10 cellular contexts compared by ENCODE assay signal in the genomic region with DNA sequence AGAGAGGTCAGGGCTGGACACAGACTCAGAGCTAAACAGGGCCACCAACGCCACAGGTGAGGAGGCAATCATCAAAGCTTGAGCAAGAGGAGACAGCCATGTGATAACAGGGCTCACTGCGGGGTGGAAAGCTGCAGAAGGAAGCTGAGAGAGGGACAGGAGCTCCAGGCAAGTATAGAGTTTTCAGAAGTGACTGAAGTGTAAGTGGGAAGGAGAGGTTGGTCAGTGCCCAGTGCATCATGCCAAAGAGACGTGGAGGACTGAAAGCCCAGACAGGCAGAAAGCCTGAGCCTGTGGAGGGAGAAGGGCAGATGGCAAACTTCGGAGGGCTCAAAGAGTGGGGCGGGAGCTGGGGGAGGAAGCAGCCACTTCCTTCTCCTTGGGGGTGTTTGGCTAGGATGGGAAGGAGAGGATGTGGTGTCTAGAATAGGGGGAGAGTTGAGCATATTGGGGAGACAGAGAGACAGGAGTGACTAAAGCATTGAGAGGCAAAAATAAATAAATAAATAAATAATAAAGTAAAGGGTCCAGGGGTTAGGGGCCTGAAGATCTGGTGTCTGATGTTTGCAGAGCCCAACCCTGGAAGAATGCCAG. TPM values are rescaled to one million over a fixed set of nuclear protein-coding genes. Genes with fewer than 3 reads are reported as not detected.
DNase-seq lines count a peak whose midpoint lies in the region; FAIRE-seq and TF ChIP-seq lines count a peak whose summit lies in the region.
"Had no signal": no experiment of that assay in that cellular context is flagged by ENCODE, and none has a peak within 500 bp of the region (broad histone marks: within the 10 kb centered on the region; RNA-seq: fewer than 3 reads in every experiment).

No MANE protein-coding gene starts in this region.

- H3K4me3 Mint-ChIP-seq in H9 (0 out of 5 replicates have a peak overlapping the region, but pooled peaks of 1 of the 2 experiments have one; percentile 39), glutamatergic neuron (ENCODE audit: unreplicated experiment) (no peak overlapping the region)

- H3K79me2 ChIP-seq in mesendoderm (ENCODE audit: control insufficient read depth, insufficient read depth, low read length): peaks cover 8% of the 10 kb centered on the region
- H3K79me2 ChIP-seq in H9 (ENCODE audit: insufficient read depth, low read length): no peaks in the 10 kb centered on the region

- H3K9ac ChIP-seq in mesendoderm (ENCODE audit: low read length): peak overlapping the region; percentile 58
- no peak overlapping the region for H3K9ac ChIP-seq in H9 (ENCODE audit: extremely low read depth, insufficient read length, low read length)

- no peak overlapping the region for H2BK12ac ChIP-seq in H9 (ENCODE audit: insufficient read length, low read depth, low read length)

- no peaks in the 10 kb centered on the region for H3K9me3 ChIP-seq in AG04450 (ENCODE audit: control insufficient read depth, insufficient read depth, low read length)
- no peaks in the 10 kb centered on the region for H3K9me3 ChIP-seq in H9 (ENCODE audit: control insufficient read depth, low read depth, low read length)

- TF ChIP-seq CTCF in AG04450 (IDR thresholded peaks at IDR 0.05; ENCODE audit: low read depth, low read length) (no peak), H9 (conservative IDR thresholded peaks at IDR 0.05) (no peak), glutamatergic neuron (IDR thresholded peaks at IDR 0.05; ENCODE audit: partially characterized antibody, unreplicated experiment) (no peak)

- H4K5ac ChIP-seq in mesendoderm (ENCODE audit: low read length) (no peak overlapping the region), H9 (ENCODE audit: insufficient read length, low read depth, low read length) (no peak overlapping the region)

- no CpG with 5 or more reads among the region's 5 CpGs for WGBS in mesendoderm (ENCODE audit: extremely low coverage, insufficient coverage, low lambda C conversion rate)
- WGBS in H9 (ENCODE audit: extremely low coverage, insufficient read length, low lambda C conversion rate): no CpG with 5 or more reads among the region's 5 CpGs

- no peak overlapping the region for H2BK15ac ChIP-seq in mesendoderm (replicated peaks; ENCODE audit: low read depth)
- no peak overlapping the region for H2BK15ac ChIP-seq in H9 (ENCODE audit: low read depth, low read length)

- no peak overlapping the region for H4K91ac ChIP-seq in H9 (ENCODE audit: insufficient read length, low read depth, low read length)

- H3K79me1 ChIP-seq in mesendoderm (ENCODE audit: low read length) (peaks cover 10% of the 10 kb centered on the region), H9 (ENCODE audit: insufficient read depth, low read depth, low read length, poor library complexity, severe bottlenecking) (no peaks in the 10 kb centered on the region)

- H3K18ac ChIP-seq in mesendoderm (ENCODE audit: low read length) (peak overlapping the region; percentile 62), H9 (ENCODE audit: insufficient read length, low read depth, low read length) (no peak overlapping the region)

- H2BK20ac ChIP-seq in H9 (ENCODE audit: low read depth, low read length, poor library complexity, severe bottlenecking): no peak overlapping the region

- H3K23ac ChIP-seq in mesendoderm (ENCODE audit: low read length): no peak overlapping the region
- no peak overlapping the region for H3K23ac ChIP-seq in H9 (ENCODE audit: insufficient read length, low read depth, low read length)

- peaks cover 4% of the 10 kb centered on the region for H3K23me2 ChIP-seq in H9 (ENCODE audit: insufficient read length, low read depth, low read length, poor library complexity, severe bottlenecking)

- H3K27ac Mint-ChIP-seq in H9 (no peak overlapping the region), glutamatergic neuron (ENCODE audit: unreplicated experiment) (no peak overlapping the region)

- H2AK5ac ChIP-seq in mesendoderm (ENCODE audit: low read length): peak overlapping the region; percentile 74
- no peak overlapping the region for H2AK5ac ChIP-seq in H9 (ENCODE audit: insufficient read length, low read length)

- H3K27me3 Mint-ChIP-seq in H9 (ENCODE audit: low read depth) (peaks cover 44% of the 10 kb centered on the region), glutamatergic neuron (ENCODE audit: unreplicated experiment) (peaks cover 9% of the 10 kb centered on the region)

- H3K4ac ChIP-seq in mesendoderm (ENCODE audit: low read depth, low read length): peak overlapping the region; percentile 61
- H3K4ac ChIP-seq in H9 (ENCODE audit: low read depth, low read length): no peak overlapping the region

- H3K36me3 Mint-ChIP-seq in H9 (ENCODE audit: insufficient read depth in 1 of 3, low read depth in 3 of 3) (no peaks in the 10 kb centered on the region), glutamatergic neuron (ENCODE audit: unreplicated experiment) (no peaks in the 10 kb centered on the region)

- H3K4me1 ChIP-seq in mesendoderm (ENCODE audit: control insufficient read depth, low read depth, low read length) (peaks cover 41% of the 10 kb centered on the region), H9 (ENCODE audit: insufficient read depth, low read length) (peaks cover 12% of the 10 kb centered on the region; the same call in 1 of the 2 replicates)
- H3K4me1 ChIP-seq: foreskin keratinocyte had no signal

- H3K14ac ChIP-seq in H9 (ENCODE audit: insufficient read depth, low read length): no peak overlapping the region

- CTCF ChIA-PET in AG04450 (lab: Charles Lee): interaction anchor here (0.9 to 1.7 kb wide), 4 partner anchors 43 to 80 kb away, joined by 3 to 7 read pairs (median 4); no protein-coding TSS in a partner anchor

- H3K27ac ChIP-seq in AG04450 (ENCODE audit: low read depth, low read length): peak overlapping the region; percentile 21
- peak overlapping the region; percentile 12 for H3K27ac ChIP-seq in angular gyrus (ENCODE audit: low read depth, low read length)
- H3K27ac ChIP-seq in mesendoderm (ENCODE audit: low read depth, low read length): peak overlapping the region; percentile 77
- H3K27ac ChIP-seq in H9 (ENCODE audit: insufficient read length, low read depth, low read length): no peak overlapping the region
- H3K27ac ChIP-seq: foreskin keratinocyte had no signal

- H4K20me1 ChIP-seq in H9 (ENCODE audit: control insufficient read depth, insufficient read depth, insufficient read length): no peaks in the 10 kb centered on the region

- H3K27me3 ChIP-seq in AG04450 (ENCODE audit: control insufficient read depth, insufficient read depth, low read length) (no peaks in the 10 kb centered on the region), mesendoderm (ENCODE audit: insufficient read depth, low read length, poor library complexity) (no peaks in the 10 kb centered on the region), H9 (ENCODE audit: insufficient read depth, low read length) (no peaks in the 10 kb centered on the region; the same call in 1 of the 2 replicates)
- H3K27me3 ChIP-seq: foreskin keratinocyte had no signal

- H3K4me3 ChIP-seq in AG04450 (ENCODE audit: low read depth, low read length) (no peak overlapping the region), mesendoderm (ENCODE audit: low read length) (no peak overlapping the region)

- H4K8ac ChIP-seq in mesendoderm (ENCODE audit: low read depth, low read length) (no peak overlapping the region), H9 (replicated peaks; ENCODE audit: insufficient read length, low read depth, low read length) (no peak overlapping the region)

- H3K4me1 Mint-ChIP-seq in H9 (peaks cover 44 to 54% of the 10 kb centered on the region in 2 experiments), glutamatergic neuron (ENCODE audit: low read depth, unreplicated experiment) (peaks cover 20% of the 10 kb centered on the region)

- FAIRE-seq in H54 (lab: Jason Lieb, UNC): no peak

- no peak for TF ChIP-seq POLR2A in H54 (IDR thresholded peaks at IDR 0.05; ENCODE audit: low read depth, low read length)

- H3K9me3 Mint-ChIP-seq in H9 (no peaks in the 10 kb centered on the region; a peak in 2 of 5 replicates), glutamatergic neuron (ENCODE audit: unreplicated experiment) (peaks cover 7% of the 10 kb centered on the region)

- DNase-seq in AG04450 (ENCODE audit: low read depth, low spot score) (no peak), DMS79 (lab: John Stamatoyannopoulos, UW) (peak; percentile 10), mesendoderm (peak; percentile 63), H9 (no peak), H54 (ENCODE audit: insufficient read length, low spot score) (no peak), glutamatergic neuron (no peak), hippocampal formation (lab: John Stamatoyannopoulos, UW) (no peak)
- DNase-seq: activated CD4-positive, alpha-beta T cell treated with anti-CD3 and anti-CD28 coated beads, Interleukin-2, amount 50 U/mL, for 4 hours; foreskin keratinocyte had no signal

- peak overlapping the region; percentile 57 for H2BK5ac ChIP-seq in mesendoderm (ENCODE audit: low read length)
- H2BK5ac ChIP-seq in H9 (ENCODE audit: insufficient read length, low read length): no peak overlapping the region

- no peak overlapping the region for H2BK120ac ChIP-seq in mesendoderm (ENCODE audit: low read depth, low read length)
- no peak overlapping the region for H2BK120ac ChIP-seq in H9 (ENCODE audit: low read depth, low read length, poor library complexity, severe bottlenecking)

- no peak overlapping the region for H2AFZ ChIP-seq in H9 (ENCODE audit: low read length)

- H3K36me3 ChIP-seq in mesendoderm (ENCODE audit: control insufficient read depth, insufficient read depth, low read length): no peaks in the 10 kb centered on the region

- POLR2A ChIA-PET in AG04450 (lab: Yijun Ruan, JAX): no interaction called here

- H3T11ph ChIP-seq in H9 (ENCODE audit: low read length): no peak overlapping the region

- H3K4me2 ChIP-seq in mesendoderm (ENCODE audit: low read length) (peak overlapping the region; percentile 17), H9 (ENCODE audit: insufficient read depth, insufficient read length, low read length) (no peak overlapping the region)

- H3K56ac ChIP-seq in mesendoderm (ENCODE audit: low read length): peak overlapping the region; percentile 68
- no peak overlapping the region for H3K56ac ChIP-seq in H9 (ENCODE audit: insufficient read length, low read depth, low read length)

RNA-seq across cellular contexts. Expression of a gene that starts 2.6 kb away (rescaled TPM):
- polyA plus RNA-seq in AG04450 (2011; rRNA removed): 24.4 and 31.2 TPM in 2 replicates
- 34.6 and 56.5 TPM in 2 replicates for polyA minus RNA-seq in AG04450 (2011; rRNA and poly(A)+ RNA removed)
- 13.8 TPM for polyA plus RNA-seq in mesendoderm (2013, experiment 1 of 2)
- 14.1 TPM for polyA plus RNA-seq in mesendoderm (2013, experiment 2 of 2)
- total RNA-seq in H9 (2021) (3.5 and 5.0 TPM in 2 replicates), glutamatergic neuron (ENCODE audit: unreplicated experiment) (0.76 TPM)

Comparison
In these comparisons a context has a peak if more than half of its experiments do, and no peak if none do; other contexts are left out.
1. DNase-seq: peak in DMS79 (single experiment) and mesendoderm (single experiment); none in AG04450 (single experiment), H9 (single experiment), H54 (single experiment), glutamatergic neuron (single experiment) and hippocampal formation (0 of 2).